ENCODE assay signal across 17 cellular contexts in the genomic region with DNA sequence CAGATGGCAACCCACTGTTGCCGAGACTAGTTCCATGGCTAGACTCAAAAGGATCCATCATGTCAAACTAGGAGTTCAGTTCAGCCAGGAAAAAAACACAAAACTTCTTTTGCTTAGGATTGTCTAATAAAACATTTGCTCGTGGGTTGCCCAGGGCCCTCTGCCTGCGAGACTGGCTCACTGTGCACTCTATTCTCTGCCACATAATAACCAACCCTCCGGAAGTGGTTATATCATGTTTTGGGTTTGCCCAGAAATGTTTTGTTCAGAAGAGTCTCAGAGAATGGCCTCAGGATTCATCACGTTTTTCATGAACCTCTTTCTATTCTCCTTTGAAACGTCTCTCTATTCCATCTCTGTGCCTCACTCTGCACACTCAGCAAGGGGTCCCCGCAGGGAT.
"Had no signal": no experiment of that assay in that cellular context is flagged by ENCODE, and none has a peak within 500 bp of the region (broad histone marks: within the 10 kb centered on the region; RNA-seq: fewer than 3 reads in every experiment).

No MANE protein-coding gene starts in this region.

- H3K27ac Mint-ChIP-seq: activated T-helper 2 cell treated with anti-CD3 and anti-CD28 coated beads, Interferon-gamma antibody, Interleukin-2, Interleukin-4, amounts not matched to agents 10 μg/mL and 5 μg/mL and 100 μg/mL, durations not matched to agents 14 hours and 24 hours and 36 hours; memory B cell; nephron progenitor cell; stimulated activated memory B cell treated with anti-CD40 and anti-IgM and Interleukin-4, amounts not matched to agents 10 μg/mL and 1 μg/mL and 100 μg/mL, for 72 hours had no signal

- H3K9me3 Mint-ChIP-seq: activated T-helper 2 cell treated with anti-CD3 and anti-CD28 coated beads, Interferon-gamma antibody, Interleukin-2, Interleukin-4, amounts not matched to agents 10 μg/mL and 5 μg/mL and 100 μg/mL, durations not matched to agents 14 hours and 24 hours and 36 hours; memory B cell; nephron progenitor cell; stimulated activated memory B cell treated with anti-CD40 and anti-IgM and Interleukin-4, amounts not matched to agents 10 μg/mL and 1 μg/mL and 100 μg/mL, for 72 hours had no signal

- H3K36me3 Mint-ChIP-seq: stimulated activated memory B cell treated with anti-CD40 and anti-IgM and Interleukin-4, amounts not matched to agents 10 μg/mL and 1 μg/mL and 100 μg/mL, for 72 hours had no signal

- H3K4me3 Mint-ChIP-seq: memory B cell; nephron progenitor cell; stimulated activated memory B cell treated with anti-CD40 and anti-IgM and Interleukin-4, amounts not matched to agents 10 μg/mL and 1 μg/mL and 100 μg/mL, for 72 hours had no signal

- H3K27ac ChIP-seq: body of pancreas, colonic mucosa, left lung, tibial artery, uterus had no signal

- H3K9me3 ChIP-seq: body of pancreas, colonic mucosa, left lung, tibial artery, uterus had no signal

- DNase-seq: activated CD4-positive, alpha-beta T cell treated with anti-CD3 and anti-CD28 coated beads, Interleukin-2, amount 50 U/mL, for 4 hours; activated CD8-positive, alpha-beta memory T cell treated with anti-CD3 and anti-CD28 coated beads, Interleukin-2, amount 50 U/mL, for 48 hours; activated naive CD4-positive, alpha-beta T cell treated with anti-CD3 and anti-CD28 coated beads, Interleukin-2, amount 50 U/mL, for 16 hours; amygdala; body of pancreas; caudate nucleus; colonic mucosa; left lung; nephron progenitor cell; occipital lobe; T1000; tibial artery; uterus had no signal

- H3K4me1 ChIP-seq: body of pancreas, colonic mucosa, left lung, tibial artery, uterus had no signal

- H3K27me3 ChIP-seq: body of pancreas, colonic mucosa, left lung, tibial artery, uterus had no signal

- ATAC-seq: body of pancreas; esophagus mucosa; left lung; stimulated activated memory B cell treated with anti-CD40 and anti-IgM and Interleukin-4, amounts not matched to agents 10 μg/mL and 1 μg/mL and 100 μg/mL, for 72 hours had no signal

- H3K4me3 ChIP-seq: body of pancreas, colonic mucosa, left lung, tibial artery, uterus had no signal

- H3K36me3 ChIP-seq: colonic mucosa, left lung, tibial artery, uterus had no signal
